ENCODE assay signal across 8 cellular contexts in the genomic region with DNA sequence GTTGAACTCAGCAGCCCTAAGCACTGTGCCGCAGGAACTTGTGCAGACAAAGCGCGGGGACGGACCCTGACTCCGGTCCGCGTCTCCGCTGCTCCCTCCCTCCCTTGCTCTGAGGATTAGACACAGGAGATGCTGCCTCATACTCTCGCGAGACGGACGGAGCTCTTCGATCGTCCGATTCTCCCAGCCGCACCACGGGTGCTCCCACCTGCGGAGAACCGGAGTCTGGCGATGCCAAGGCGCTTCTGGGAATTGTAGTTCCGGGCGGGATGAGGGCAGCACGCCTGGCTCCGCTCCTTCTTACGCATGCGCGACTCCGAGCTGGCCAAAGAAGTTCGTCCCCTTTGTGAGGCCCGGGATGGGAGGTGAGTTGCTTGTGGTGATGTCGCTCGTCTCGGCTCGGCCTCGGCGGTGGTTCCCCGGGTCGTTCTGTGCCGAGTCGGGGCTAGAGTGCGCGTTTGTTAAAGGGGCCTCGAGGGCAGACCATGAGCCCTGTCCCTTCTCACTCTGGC. TPM values are rescaled to one million over a fixed set of nuclear protein-coding genes. Genes with fewer than 3 reads are reported as not detected.
A peak's percentile ranks its signal among the peaks of the same experiment; 100 is the strongest.
DNase-seq lines count a peak whose midpoint lies in the region; ATAC-seq and TF ChIP-seq lines count a peak whose summit lies in the region.
"Not testable (repeated sequence)": the region's sequence is repeated elsewhere in the genome, so short reads cannot be mapped to it uniquely, and the experiment has no call there.

Gene ZNF286A (plus strand): TSS at position 340 of the 512 bp plus-strand sequence. CDS start 578 bp downstream, outside the sequence.

- H3K4me1 Mint-ChIP-seq in natural killer cell treated with Interleukin-12 subunit alpha and Interleukin-12 subunit beta and Interleukin-15 and Interleukin-18, amount 100 ng/mL, for 72 hours (ENCODE audit: low read depth in 2 of 2), result not testable (repeated sequence)

- H3K9me3 ChIP-seq in HAP-1, MG63: not testable (repeated sequence)

- peak; percentile 99 for DNase-seq in G401 (ENCODE audit: low spot score)
- DNase-seq in HAP-1 (ENCODE audit: low spot score in 2 of 2), result peak; percentile 100
- peak; percentile 99 for DNase-seq in MG63
- peak; percentile 99 to 100 for DNase-seq in SHP77 (lab: John Stamatoyannopoulos, UW)
- DNase-seq in activated T-helper 9 cell treated with anti-CD3 and anti-CD28 coated beads, Interleukin-2, amount 50 U/mL, for 16 hours (ENCODE audit: low read depth), result peak; percentile 86
- peak; percentile 100 for DNase-seq in fibroblast of pulmonary artery (ENCODE audit: low read depth)
- DNase-seq in natural killer cell treated with Interleukin-12 subunit alpha and Interleukin-12 subunit beta and Interleukin-15 and Interleukin-18, amount 100 ng/mL, for 72 hours (ENCODE audit: low spot score), result peak; percentile 98
- DNase-seq in stimulated activated naive CD4-positive, alpha-beta T cell treated with Interleukin-2 at 50 U/mL for 16 hours (lab: John Stamatoyannopoulos, UW), result peak; percentile 98

- H3K9me3 Mint-ChIP-seq in natural killer cell treated with Interleukin-12 subunit alpha and Interleukin-12 subunit beta and Interleukin-15 and Interleukin-18, amount 100 ng/mL, for 72 hours, result not testable (repeated sequence)

- ATAC-seq in natural killer cell treated with Interleukin-12 subunit alpha and Interleukin-12 subunit beta and Interleukin-15 and Interleukin-18, amount 100 ng/mL, for 72 hours, result peak; percentile 96 to 99

- H3K4me3 ChIP-seq in HAP-1, result peak within 1 kb of the TSS; percentile 44
- H3K4me3 ChIP-seq in MG63, result peak within 1 kb of the TSS; percentile 54
- H3K4me3 ChIP-seq in fibroblast of pulmonary artery (replicated peaks; ENCODE audit: low read depth, low read length), result peak within 1 kb of the TSS; percentile 59

- H3K4me1 ChIP-seq in HAP-1, result not testable (repeated sequence)

- peak within 1 kb of the TSS; percentile 77 to 95 for H3K27ac Mint-ChIP-seq in natural killer cell treated with Interleukin-12 subunit alpha and Interleukin-12 subunit beta and Interleukin-15 and Interleukin-18, amount 100 ng/mL, for 72 hours

- in situ Hi-C loops in G401 (cut with HindIII; ENCODE audit: low sequenced_read_pairs); HAP-1 (cut with MboI; ENCODE audit: low sequenced_read_pairs): not testable (repeated sequence)

- peak within 1 kb of the TSS; percentile 95 for H3K4me3 Mint-ChIP-seq in natural killer cell treated with Interleukin-12 subunit alpha and Interleukin-12 subunit beta and Interleukin-15 and Interleukin-18, amount 100 ng/mL, for 72 hours

- not testable (repeated sequence) for H3K27me3 ChIP-seq in HAP-1 (ENCODE audit: low read depth); MG63

- TF ChIP-seq CTCF in fibroblast of pulmonary artery (IDR thresholded peaks at IDR 0.05; ENCODE audit: low read length, missing control alignments), result not testable (repeated sequence)

- not testable (repeated sequence) for H3K36me3 ChIP-seq in HAP-1 (replicated peaks); MG63

- H3K36me3 Mint-ChIP-seq in natural killer cell treated with Interleukin-12 subunit alpha and Interleukin-12 subunit beta and Interleukin-15 and Interleukin-18, amount 100 ng/mL, for 72 hours, result not testable (repeated sequence)

- H3K27me3 Mint-ChIP-seq in natural killer cell treated with Interleukin-12 subunit alpha and Interleukin-12 subunit beta and Interleukin-15 and Interleukin-18, amount 100 ng/mL, for 72 hours, result not testable (repeated sequence)

RNA-seq across cellular contexts. Expression of gene ZNF286A, which starts in this region (rescaled TPM):
- total RNA-seq in G401 (2014; rRNA removed; shearing (Covaris generic)), result 24.3 and 56.3 TPM in 2 replicates
- total RNA-seq in MG63 (2014; rRNA removed; shearing (Covaris generic); ENCODE audit: low replicate concordance), result 7.2 and 10.4 TPM in 2 replicates
- total RNA-seq in natural killer cell treated with Interleukin-12 subunit alpha and Interleukin-12 subunit beta and Interleukin-15 and Interleukin-18, amount 100 ng/mL, for 72 hours, result 10 to 100 TPM; 25.5 to 25.9 TPM

Comparison
In these comparisons a context has a peak if more than half of its experiments do, and no peak if none do; other contexts are left out.
1. Peak in every context shown above with its lines: DNase-seq, ATAC-seq and H3K4me3 ChIP-seq.